In genomic region chrX:2566044-2566443, GRCh38 we compare ENCODE assay signal across 21 cellular contexts.
"Had no signal": no experiment of that assay in that cellular context is flagged by ENCODE, and none has a peak within 500 bp of the region (broad histone marks: within the 10 kb centered on the region; RNA-seq: fewer than 3 reads in every experiment).

No MANE protein-coding gene starts in this region.

- H3K36me3 Mint-ChIP-seq: activated CD8-positive, alpha-beta memory T cell treated with anti-CD3 and anti-CD28 coated beads, Interleukin-2, amount 10 ng/mL, durations not matched to agents 7 days and 5 days had no signal

- H3K4me1 Mint-ChIP-seq: activated CD4-positive, alpha-beta T cell treated with anti-CD3 and anti-CD28 coated beads, Interleukin-2, amount 10 ng/mL, durations not matched to agents 24 days and 14 days; activated CD8-positive, alpha-beta memory T cell treated with anti-CD3 and anti-CD28 coated beads, Interleukin-2, amount 10 ng/mL, durations not matched to agents 7 days and 5 days; activated naive CD4-positive, alpha-beta T cell treated with anti-CD3 and anti-CD28 coated beads, Interleukin-2, amount 50 U/mL, for 24 hours had no signal

- DNase-seq: activated CD4-positive, alpha-beta T cell treated with anti-CD3 and anti-CD28 coated beads for 1 hour; activated CD4-positive, alpha-beta T cell treated with anti-CD3 and anti-CD28 coated beads, Interleukin-2, amount 10 ng/mL, durations not matched to agents 24 days and 14 days; activated CD4-positive, alpha-beta T cell treated with anti-CD3 and anti-CD28 coated beads, Interleukin-2, amount 50 U/mL, for 48 hours; activated CD8-positive, alpha-beta memory T cell treated with anti-CD3 and anti-CD28 coated beads, Interleukin-2, amount 10 ng/mL, durations not matched to agents 7 days and 5 days; activated effector memory CD4-positive, alpha-beta T cell treated with Interleukin-2 at 50 U/mL for 16 hours; activated naive CD4-positive, alpha-beta T cell; activated T-cell treated with anti-CD3 and anti-CD28 coated beads, Interleukin-2, amount 50 U/mL, for 24 hours; amniotic stem cell; body of pancreas; central memory CD4-positive, alpha-beta T cell; NCI-H1092; NCI-H1436 treated with DMSO at 0.1 percent for 48 hours; NCI-H2029 treated with DMSO at 0.1 percent for 48 hours; NCI-H526; NCI-H82; SJCRH30; SW 1271 had no signal

- H3K9me3 Mint-ChIP-seq: activated naive CD4-positive, alpha-beta T cell treated with anti-CD3 and anti-CD28 coated beads, Interleukin-2, amount 50 U/mL, for 24 hours had no signal

- H3K4me3 Mint-ChIP-seq: activated CD4-positive, alpha-beta T cell treated with anti-CD3 and anti-CD28 coated beads, Interleukin-2, amount 10 ng/mL, durations not matched to agents 24 days and 14 days; activated CD8-positive, alpha-beta memory T cell treated with anti-CD3 and anti-CD28 coated beads, Interleukin-2, amount 10 ng/mL, durations not matched to agents 7 days and 5 days; activated naive CD4-positive, alpha-beta T cell treated with anti-CD3 and anti-CD28 coated beads, Interleukin-2, amount 50 U/mL, for 24 hours; activated T-cell treated with anti-CD3 and anti-CD28 coated beads, Interleukin-2, amount 50 U/mL, for 24 hours; activated T-helper 1 cell treated with anti-CD3 and anti-CD28 coated beads, Interleukin-12 subunit alpha, Interleukin-12 subunit beta, Interleukin-2, Interleukin-4 antibody, amounts not matched to agents 30 ng/mL and 10 ng/mL and 1 ng/mL, durations not matched to agents 14 hours and 24 hours and 36 hours; T-helper 2 cell treated with Interferon-gamma antibody and Interleukin-4, amounts not matched to agents 5 μg/mL and 100 μg/mL, for 36 hours had no signal

- H3K27ac Mint-ChIP-seq: activated CD4-positive, alpha-beta T cell treated with anti-CD3 and anti-CD28 coated beads, Interleukin-2, amount 10 ng/mL, durations not matched to agents 24 days and 14 days; activated CD8-positive, alpha-beta memory T cell treated with anti-CD3 and anti-CD28 coated beads, Interleukin-2, amount 10 ng/mL, durations not matched to agents 7 days and 5 days; activated naive CD4-positive, alpha-beta T cell treated with anti-CD3 and anti-CD28 coated beads, Interleukin-2, amount 50 U/mL, for 24 hours; activated T-cell treated with anti-CD3 and anti-CD28 coated beads, Interleukin-2, amount 50 U/mL, for 24 hours; activated T-helper 1 cell treated with anti-CD3 and anti-CD28 coated beads, Interleukin-12 subunit alpha, Interleukin-12 subunit beta, Interleukin-2, Interleukin-4 antibody, amounts not matched to agents 30 ng/mL and 10 ng/mL and 1 ng/mL, durations not matched to agents 14 hours and 24 hours and 36 hours; T-helper 2 cell treated with Interferon-gamma antibody and Interleukin-4, amounts not matched to agents 5 μg/mL and 100 μg/mL, for 36 hours had no signal

- H3K27me3 Mint-ChIP-seq: activated CD4-positive, alpha-beta T cell treated with anti-CD3 and anti-CD28 coated beads, Interleukin-2, amount 10 ng/mL, durations not matched to agents 24 days and 14 days; activated CD8-positive, alpha-beta memory T cell treated with anti-CD3 and anti-CD28 coated beads, Interleukin-2, amount 10 ng/mL, durations not matched to agents 7 days and 5 days; activated naive CD4-positive, alpha-beta T cell treated with anti-CD3 and anti-CD28 coated beads, Interleukin-2, amount 50 U/mL, for 24 hours had no signal

- ATAC-seq: activated CD8-positive, alpha-beta memory T cell treated with anti-CD3 and anti-CD28 coated beads, Interleukin-2, amount 10 ng/mL, durations not matched to agents 7 days and 5 days; body of pancreas; SK-N-SH treated with all-trans-retinoic acid at 6 μM for 48 hours had no signal
